ENCODE assay signal across 10 cellular contexts in genomic region chr11:75350122-75350742, GRCh38. TPM values are rescaled to one million over a fixed set of nuclear protein-coding genes. Genes with fewer than 3 reads are reported as not detected.
DNase-seq lines count a peak whose midpoint lies in the region; ATAC-seq, FAIRE-seq and TF ChIP-seq lines count a peak whose summit lies in the region.
"Had no signal": no experiment of that assay in that cellular context is flagged by ENCODE, and none has a peak within 500 bp of the region (broad histone marks: within the 10 kb centered on the region; RNA-seq: fewer than 3 reads in every experiment).

No MANE protein-coding gene starts in this region.

- TF ChIP-seq RAD21 in H1 (IDR thresholded peaks at IDR 0.05 in 1 of 2, conservative IDR thresholded peaks at IDR 0.05 in 1 of 2; ENCODE audit: low read depth in 2 of 2, low read length in 2 of 2) = no peak
- no peak for TF ChIP-seq RAD21 in neural cell (conservative IDR thresholded peaks at IDR 0.05)

- no peaks in the 10 kb centered on the region for H3K9me3 ChIP-seq in Loucy (ENCODE audit: insufficient read depth, low read depth, low read length)
- no peaks in the 10 kb centered on the region for H3K9me3 ChIP-seq in H1 (ENCODE audit: insufficient read depth in 2 of 2, low read depth in 1 of 2, low read length in 1 of 2)
- no peaks in the 10 kb centered on the region for H3K9me3 ChIP-seq in neural cell (ENCODE audit: low read length)

- H3K27ac ChIP-seq in H1 (ENCODE audit: low read depth, low read length) (no peak overlapping the region), neural cell (ENCODE audit: low read length) (no peak overlapping the region)

- no peak overlapping the region for H3K56ac ChIP-seq in H1 (replicated peaks; ENCODE audit: insufficient read length, low read depth, low read length)

- peaks cover 77% of the 10 kb centered on the region for H3K79me2 ChIP-seq in Loucy (ENCODE audit: insufficient read depth, low read length)
- peaks cover 0 to 3% of the 10 kb centered on the region in 2 experiments; a peak in 1 of 4 replicates for H3K79me2 ChIP-seq in H1 (ENCODE audit: control insufficient read depth in 1 of 2, insufficient read depth in 2 of 2, low read length in 2 of 2)
- H3K79me2 ChIP-seq in neural cell (replicated peaks; ENCODE audit: insufficient read depth, low read length) = no peaks in the 10 kb centered on the region

- peak overlapping the region; percentile 93 for H3K9ac ChIP-seq in Loucy (ENCODE audit: low read depth, low read length, poor library complexity, severe bottlenecking)
- H3K9ac ChIP-seq in H1 (replicated peaks in 1 of 4; ENCODE audit: extremely low read depth in 1 of 4, low read depth in 3 of 4, low read length in 3 of 4) = no peak overlapping the region
- H3K9ac ChIP-seq in neural cell (ENCODE audit: low read length) = peak overlapping the region; percentile 76

- no peak overlapping the region for H4K5ac ChIP-seq in H1 (ENCODE audit: insufficient read length, low read depth, low read length)

- DNase-seq in AG04449 (ENCODE audit: low read depth, low spot score) (no peak), H1 (ENCODE audit: low read depth in 1 of 2, low spot score in 2 of 2) (no peak), iPS-NIHi11 (ENCODE audit: low spot score) (no peak), anterior cingulate cortex (lab: John Stamatoyannopoulos, UW) (no peak), NCI-H1048 (lab: John Stamatoyannopoulos, UW) (no peak)
- DNase-seq: NCI-H510A had no signal

- POLR2A ChIA-PET in AG04449 (lab: Yijun Ruan, JAX) (interaction anchor here (0.9 to 1.5 kb wide), 2 partner anchors 10 to 12 kb away, joined by 4 to 6 read pairs; no protein-coding TSS in a partner anchor), H1 (lab: Charles Lee; ENCODE audit: partially characterized antibody) (interaction anchor here (0.6 to 6.6 kb wide), 8 partner anchors 10 to 208 kb away, joined by 3 to 72 read pairs (median 4); no protein-coding TSS in a partner anchor)

- H3K4me2 ChIP-seq in Loucy (ENCODE audit: low read depth, low read length, poor library complexity, severe bottlenecking) = peak overlapping the region; percentile 97
- H3K4me2 ChIP-seq in H1 (ENCODE audit: insufficient read depth in 1 of 2, low read depth in 2 of 2, low read length in 2 of 2) = peak overlapping the region; percentile 98 to 99
- peak overlapping the region; percentile 63 for H3K4me2 ChIP-seq in neural cell (ENCODE audit: low read length)

- ATAC-seq in GM18907 (IDR thresholded peaks at IDR 0.05; ENCODE audit: unreplicated experiment) = no peak

- no peaks in the 10 kb centered on the region for H3K9me2 ChIP-seq in Loucy (replicated peaks; ENCODE audit: low read depth, low read length)
- no peaks in the 10 kb centered on the region for H3K9me2 ChIP-seq in neural cell (ENCODE audit: insufficient read depth, low read length)

- no peaks in the 10 kb centered on the region for H3F3A ChIP-seq in Loucy (ENCODE audit: low read depth)
- H3F3A ChIP-seq in neural cell (ENCODE audit: insufficient read depth, low read length, poor library complexity, severe bottlenecking) = no peaks in the 10 kb centered on the region

- no peak overlapping the region for H2BK120ac ChIP-seq in H1 (replicated peaks; ENCODE audit: low read depth, low read length)

- H3K36me3 ChIP-seq in Loucy (ENCODE audit: insufficient read depth, low read length) (no peaks in the 10 kb centered on the region), H1 (ENCODE audit: control insufficient read depth in 2 of 4, insufficient read depth in 4 of 4, low read length in 3 of 4) (no peaks in the 10 kb centered on the region), neural cell (ENCODE audit: insufficient read depth, low read length) (no peaks in the 10 kb centered on the region)

- H3K4me3 ChIP-seq in AG04449 (ENCODE audit: low read depth, low read length) (peak overlapping the region; percentile 70), Loucy (ENCODE audit: low read length, poor library complexity, severe bottlenecking) (peak overlapping the region; percentile 89), H1 (ENCODE audit: extremely low read depth in 1 of 4, insufficient read depth in 2 of 4, low read depth in 3 of 4, low read length in 4 of 4) (peak overlapping the region in 2 of 4 experiments; percentile 54 to 82; a peak in 4 of 8 replicates), neural cell (ENCODE audit: low read length) (peak overlapping the region; percentile 85)

- TF ChIP-seq CTCF in AG04449 (IDR thresholded peaks at IDR 0.05; ENCODE audit: insufficient read depth, low read length, missing control alignments) (no peak), Loucy (conservative IDR thresholded peaks at IDR 0.05; ENCODE audit: low read length) (no peak), H1 (IDR thresholded peaks at IDR 0.05; ENCODE audit: control extremely low read depth in 1 of 3, insufficient read depth in 1 of 3, low read depth in 1 of 3, low read length in 3 of 3) (no peak), neural cell (IDR thresholded peaks at IDR 0.05; ENCODE audit: poor library complexity, severe bottlenecking) (no peak)

- peak overlapping the region; percentile 67; the same call in 1 of the 2 replicates for H2AK5ac ChIP-seq in H1 (ENCODE audit: low read depth, low read length)

- H3K27me3 ChIP-seq in Loucy (ENCODE audit: insufficient read depth, low read length, poor library complexity, severe bottlenecking) = no peaks in the 10 kb centered on the region
- peaks cover 4 to 11% (median 10%) of the 10 kb centered on the region in 4 experiments; a peak in 6 of 7 replicates for H3K27me3 ChIP-seq in H1 (replicated peaks in 1 of 4; ENCODE audit: control insufficient read depth in 3 of 4, extremely low read depth in 1 of 4, insufficient read depth in 3 of 4, low read length in 3 of 4)
- peaks cover 10% of the 10 kb centered on the region for H3K27me3 ChIP-seq in neural cell (ENCODE audit: insufficient read depth, low read depth, low read length)

- CTCF ChIA-PET in AG04449 (lab: Yijun Ruan, JAX) (interaction anchor here (0.9 to 4.2 kb wide), 6 partner anchors 10 to 70 kb away, joined by 3 to 16 read pairs (median 5); no protein-coding TSS in a partner anchor), H1 (lab: Charles Lee; ENCODE audit: partially characterized antibody) (interaction anchor here (0.6 to 2.3 kb wide), 15 partner anchors 10 to 145 kb away, joined by 3 to 16 read pairs (median 4); no protein-coding TSS in a partner anchor)

- peaks cover 9% of the 10 kb centered on the region for H3K79me1 ChIP-seq in H1 (ENCODE audit: low read depth, low read length)

- FAIRE-seq in H1 (lab: Jason Lieb, UNC) = no peak
- FAIRE-seq: G401.6 had no signal

- H3K18ac ChIP-seq in H1 (ENCODE audit: extremely low read depth, low read length) = no peak overlapping the region

- H3K14ac ChIP-seq in H1 (ENCODE audit: insufficient read length) = no peak overlapping the region

- no peak overlapping the region for H3K23ac ChIP-seq in H1 (ENCODE audit: insufficient read length)

- H3K4me1 ChIP-seq in Loucy (ENCODE audit: insufficient read depth, low read length, poor library complexity, severe bottlenecking) (peaks cover 65% of the 10 kb centered on the region), H1 (replicated peaks in 1 of 4; ENCODE audit: control insufficient read depth in 3 of 4, insufficient read depth in 4 of 4, low read length in 3 of 4) (peaks cover 10 to 31% (median 15%) of the 10 kb centered on the region in 4 experiments)

- 0 out of 2 replicates have a peak overlapping the region, but pooled peaks have one; percentile 0 for H2BK15ac ChIP-seq in H1 (ENCODE audit: low read length)

- WGBS in H1 (ENCODE audit: extremely low coverage in 1 of 2, insufficient coverage in 1 of 2, insufficient read length in 1 of 2, insufficient replicate concordance in 2 of 2, low coverage in 1 of 2, low lambda C conversion rate in 2 of 2, missing lambda C conversion rate in 1 of 2), 2 experiments = 60% methylated on average over 7 of the region's 9 CpGs; no CpG with 5 or more reads in 1 of the 2 experiments

- H3K4ac ChIP-seq in H1 (replicated peaks; ENCODE audit: insufficient read length, low read depth, low read length) = peak overlapping the region; percentile 16

- TF ChIP-seq EP300 in H1 (IDR thresholded peaks at IDR 0.05; ENCODE audit: borderline replicate concordance in 1 of 2, low read depth in 2 of 2, low read length in 2 of 2) (no peak), neural cell (conservative IDR thresholded peaks at IDR 0.05; ENCODE audit: poor library complexity, severe bottlenecking) (no peak)

- no peak overlapping the region for H2AFZ ChIP-seq in Loucy (ENCODE audit: low read length)
- no peak overlapping the region for H2AFZ ChIP-seq in H1 (ENCODE audit: low read length)
- no peak overlapping the region for H2AFZ ChIP-seq in neural cell (ENCODE audit: low read depth, low read length)

- no peak for TF ChIP-seq POLR2A in H1 (IDR thresholded peaks at IDR 0.05; ENCODE audit: control extremely low read depth in 1 of 2, low read depth in 2 of 2, low read length in 2 of 2)

- H4K8ac ChIP-seq in H1 (ENCODE audit: extremely low read depth, insufficient read depth, low read length) = no peak overlapping the region

- no peak overlapping the region; the same call in 1 of the 2 replicates for H2BK20ac ChIP-seq in H1 (ENCODE audit: low read length)

- peak overlapping the region; percentile 95; the same call in 1 of the 2 replicates for H2BK12ac ChIP-seq in H1 (ENCODE audit: low read depth, low read length)

- H4K91ac ChIP-seq in H1 (replicated peaks; ENCODE audit: insufficient read length, low read length) = no peak overlapping the region

- H4K20me1 ChIP-seq in Loucy (ENCODE audit: insufficient read depth, low read length, poor library complexity, severe bottlenecking) = peaks cover 47% of the 10 kb centered on the region
- H4K20me1 ChIP-seq in H1 (replicated peaks in 1 of 2; ENCODE audit: control insufficient read depth in 1 of 2, insufficient read depth in 2 of 2, low read length in 2 of 2) = peaks cover 0 to 4% of the 10 kb centered on the region in 2 experiments
- no peaks in the 10 kb centered on the region for H4K20me1 ChIP-seq in neural cell (ENCODE audit: insufficient read depth)

- H2BK5ac ChIP-seq in H1 (ENCODE audit: low read depth, low read length) = peak overlapping the region; percentile 61; the same call in 1 of the 2 replicates

- H3K23me2 ChIP-seq in H1 (ENCODE audit: low read depth, low read length) = peaks cover 19% of the 10 kb centered on the region

RNA-seq across cellular contexts. Expression of gene ARRB1, which starts 1.2 kb away (rescaled TPM):
- total RNA-seq in H1 (2021; fragmentation: NEBNext Ultra II Directional; extraction: Animal tissue kit (Norgen Biotek cat#: 25700)) = 24.1 and 31.8 TPM in 2 replicates
- 9.4 and 12.4 TPM in 2 replicates for polyA plus RNA-seq in H1 (2011; rRNA removed)
- polyA plus RNA-seq in H1 (2011; cell fraction: cytosol; rRNA removed) = 14.0 TPM
- 16.7 TPM for polyA plus RNA-seq in H1 (2011; cell fraction: nucleus; rRNA removed)
- polyA plus RNA-seq in H1 (2012, experiment 1 of 2) = 8.9 to 11.1 TPM (median 10.3 TPM) in 4 replicates
- 7.6 TPM for polyA plus RNA-seq in H1 (2012, experiment 2 of 2)
- polyA plus RNA-seq in H1 (2013, experiment 1 of 2) = 26.6 TPM
- 27.4 TPM for polyA plus RNA-seq in H1 (2013, experiment 2 of 2)
- polyA minus RNA-seq in H1 (2011; rRNA and poly(A)+ RNA removed) = 37.7 and 39.1 TPM in 2 replicates
- 16.1 TPM for polyA minus RNA-seq in H1 (2011; cell fraction: cytosol; rRNA and poly(A)+ RNA removed)
- 27.9 TPM for polyA minus RNA-seq in H1 (2011; cell fraction: nucleus; rRNA and poly(A)+ RNA removed)
- polyA plus RNA-seq in neural cell = 5.7 and 10.5 TPM in 2 replicates
- polyA minus RNA-seq in neural cell = 22.3 and 23.6 TPM in 2 replicates

RNA-seq across cellular contexts. Expression of gene RPS3, which starts 49.1 kb away (rescaled TPM):
- total RNA-seq in H1 (2021; fragmentation: NEBNext Ultra II Directional; extraction: Animal tissue kit (Norgen Biotek cat#: 25700)) = 3,813 and 3,882 TPM in 2 replicates
- polyA plus RNA-seq in H1 (2011; rRNA removed) = 4,194 and 5,088 TPM in 2 replicates
- polyA plus RNA-seq in H1 (2011; cell fraction: cytosol; rRNA removed) = 5,780 TPM
- 3,386 TPM for polyA plus RNA-seq in H1 (2011; cell fraction: nucleus; rRNA removed)
- polyA plus RNA-seq in H1 (2012, experiment 1 of 2) = 4,233 to 5,711 TPM (median 5,025 TPM) in 4 replicates
- 24,266 TPM for polyA plus RNA-seq in H1 (2012, experiment 2 of 2)
- polyA plus RNA-seq in H1 (2013, experiment 1 of 2) = 5,747 TPM
- 5,667 TPM for polyA plus RNA-seq in H1 (2013, experiment 2 of 2)
- polyA minus RNA-seq in H1 (2011; rRNA and poly(A)+ RNA removed) = 985 and 1,133 TPM in 2 replicates
- polyA minus RNA-seq in H1 (2011; cell fraction: cytosol; rRNA and poly(A)+ RNA removed) = 694 TPM
- 657 TPM for polyA minus RNA-seq in H1 (2011; cell fraction: nucleus; rRNA and poly(A)+ RNA removed)
- polyA plus RNA-seq in neural cell = 1,292 and 1,440 TPM in 2 replicates
- 372 and 426 TPM in 2 replicates for polyA minus RNA-seq in neural cell

Comparison
In these comparisons a context has a peak if more than half of its experiments do, and no peak if none do; other contexts are left out.
1. H3K9ac ChIP-seq: peak in Loucy (single experiment) and neural cell (single experiment); none in H1 (0 of 4).
2. Peak in every context shown above with its lines, with median percentiles within 50 percentile points of each other: H3K4me2 ChIP-seq.